32 cellular contexts compared by ENCODE assay signal in the genomic region with DNA sequence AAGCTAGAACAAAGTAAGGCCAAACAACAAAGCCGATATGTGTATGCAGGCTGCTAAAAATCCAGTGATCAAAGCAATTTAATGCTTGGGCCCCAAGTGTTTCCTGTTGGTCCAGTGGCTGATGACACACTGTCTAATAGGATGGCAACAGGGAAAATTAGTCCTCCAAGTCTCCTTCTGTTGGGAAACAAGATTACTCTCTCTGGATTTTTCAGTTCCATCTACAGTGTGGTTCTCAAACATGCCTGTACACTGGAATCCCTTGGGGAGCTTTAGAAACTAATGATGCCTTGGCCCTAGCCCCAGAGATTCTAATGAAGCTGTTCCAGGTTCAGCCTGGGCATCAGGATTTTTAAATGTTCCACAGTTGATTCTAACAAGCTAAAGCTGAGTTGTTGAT.
DNase-seq lines count a peak whose midpoint lies in the region; ATAC-seq, FAIRE-seq and TF ChIP-seq lines count a peak whose summit lies in the region.
"Had no signal": no experiment of that assay in that cellular context is flagged by ENCODE, and none has a peak within 500 bp of the region (broad histone marks: within the 10 kb centered on the region; RNA-seq: fewer than 3 reads in every experiment).

No MANE protein-coding gene starts in this region.

- H3K4me1 ChIP-seq in osteoblast (ENCODE audit: insufficient read depth, low read length) (peaks cover 15% of the 10 kb centered on the region), heart left ventricle (peaks cover 0 to 5% (median 0%) of the 10 kb centered on the region in 12 donors)
- H3K4me1 ChIP-seq: A549, psoas muscle, SJCRH30, testis had no signal

- ATAC-seq in heart left ventricle: no peak
- ATAC-seq in T-cell (replicated peaks in 1 of 4): no peak
- ATAC-seq: A549; activated naive CD4-positive, alpha-beta T cell treated with anti-CD3 and anti-CD28 coated beads, Interleukin-2, amount 50 U/mL, for 72 hours; CD8-positive, alpha-beta T cell; HCT116; psoas muscle had no signal

- intact Hi-C loops in heart left ventricle (cut with DNase I): no loop called here

- H3K9me3 ChIP-seq in osteoblast (ENCODE audit: low read depth, low read length) (no peaks in the 10 kb centered on the region), heart left ventricle (no peaks in the 10 kb centered on the region)
- H3K9me3 ChIP-seq: A549, psoas muscle, SJCRH30, testis had no signal

- H3K27me3 ChIP-seq in osteoblast (ENCODE audit: insufficient read depth, low read length) (no peaks in the 10 kb centered on the region), heart left ventricle (no peaks in the 10 kb centered on the region)
- H3K27me3 ChIP-seq: brain microvascular endothelial cell, dorsolateral prefrontal cortex, testis had no signal

- CTCF ChIA-PET in T-cell (lab: Charles Lee): no interaction called here

- 79 to 95% (median 91%) methylated on average over 1 of the region's 1 CpG for WGBS in heart left ventricle, 4 donors

- POLR2A ChIA-PET in T-cell (lab: Charles Lee): no interaction called here

- H4K20me1 ChIP-seq in osteoblast (ENCODE audit: insufficient read depth, low read length): no peaks in the 10 kb centered on the region

- peaks cover 0 to 1% of the 10 kb centered on the region in 2 donors for H3K27me3 Mint-ChIP-seq in T-cell
- H3K27me3 Mint-ChIP-seq: B cell, naive B cell had no signal

- H3K36me3 ChIP-seq in osteoblast (ENCODE audit: insufficient read depth, low read length) (no peaks in the 10 kb centered on the region), heart left ventricle (no peaks in the 10 kb centered on the region)
- H3K36me3 ChIP-seq: brain microvascular endothelial cell, SJCRH30 had no signal

- peak; percentile 16 for FAIRE-seq in GM12891 (lab: Jason Lieb, UNC)
- FAIRE-seq: A549, kidney, urothelium cell line had no signal

- H3K9me3 Mint-ChIP-seq in T-cell: no peaks in the 10 kb centered on the region
- H3K9me3 Mint-ChIP-seq: activated CD4-positive, alpha-beta T cell treated with anti-CD3 and anti-CD28 coated beads, Interleukin-2, amount 10 ng/mL, durations not matched to agents 7 days and 5 days; activated naive CD4-positive, alpha-beta T cell treated with anti-CD3 and anti-CD28 coated beads, Interleukin-2, amount 50 U/mL, for 72 hours; CD8-positive, alpha-beta T cell; naive B cell had no signal

- no peaks in the 10 kb centered on the region for H3K79me2 ChIP-seq in osteoblast (ENCODE audit: insufficient read depth, low read length)

- no peaks in the 10 kb centered on the region for H3K36me3 Mint-ChIP-seq in T-cell
- H3K36me3 Mint-ChIP-seq: activated naive CD4-positive, alpha-beta T cell treated with anti-CD3 and anti-CD28 coated beads, Interleukin-2, amount 50 U/mL, for 72 hours; CD8-positive, alpha-beta T cell; naive B cell had no signal

- TF ChIP-seq POLR2A in GM12891 (IDR thresholded peaks at IDR 0.05; ENCODE audit: low read depth, low read length) (no peak), heart left ventricle (IDR thresholded peaks at IDR 0.05) (no peak)

- peak; percentile 34 for DNase-seq in AG08395 (ENCODE audit: low spot score)
- DNase-seq in GM12891 (ENCODE audit: insufficient read length, low spot score): no peak
- peak; percentile 28 for DNase-seq in epithelial cell of esophagus (ENCODE audit: low read depth)
- DNase-seq in osteoblast (ENCODE audit: insufficient read length, low spot score, missing footprints): no peak
- DNase-seq in heart left ventricle: no peak
- DNase-seq in RKO (ENCODE audit: low spot score): no peak
- DNase-seq in T-cell: no peak
- no peak for DNase-seq in C1 segment of cervical spinal cord (lab: John Stamatoyannopoulos, UW)
- DNase-seq: activated CD4-positive, alpha-beta T cell treated with anti-CD3 and anti-CD28 coated beads, Interleukin-2, amount 10 ng/mL, durations not matched to agents 7 days and 5 days; activated effector memory CD4-positive, alpha-beta T cell treated with Interleukin-2 at 50 U/mL for 16 hours; amygdala; brain microvascular endothelial cell; CD8-positive, alpha-beta T cell; dorsolateral prefrontal cortex; Kasumi-1; kidney; midbrain; naive B cell; NCI-H1436; NCI-H2081; NCI-H226; psoas muscle; SJCRH30; stimulated activated naive CD4-positive, alpha-beta T cell treated with Interleukin-2 at 50 U/mL for 16 hours; SW 1271; T1000; testis had no signal

- H3K27ac Mint-ChIP-seq in T-cell: no peak overlapping the region
- H3K27ac Mint-ChIP-seq: activated CD4-positive, alpha-beta T cell treated with anti-CD3 and anti-CD28 coated beads, Interleukin-2, amount 10 ng/mL, durations not matched to agents 7 days and 5 days; activated naive CD4-positive, alpha-beta T cell treated with anti-CD3 and anti-CD28 coated beads, Interleukin-2, amount 50 U/mL, for 72 hours; B cell; CD8-positive, alpha-beta T cell; naive B cell had no signal

- H3K4me3 Mint-ChIP-seq in T-cell: no peak overlapping the region
- H3K4me3 Mint-ChIP-seq: activated CD4-positive, alpha-beta T cell treated with anti-CD3 and anti-CD28 coated beads, Interleukin-2, amount 10 ng/mL, durations not matched to agents 7 days and 5 days; B cell; CD8-positive, alpha-beta T cell; naive B cell had no signal

- H3K4me1 Mint-ChIP-seq in T-cell: no peaks in the 10 kb centered on the region
- H3K4me1 Mint-ChIP-seq: naive B cell had no signal

- H3K4me2 ChIP-seq in osteoblast (ENCODE audit: insufficient read depth, low read length): no peak overlapping the region
- H3K4me2 ChIP-seq: A549 had no signal

- H2AFZ ChIP-seq in osteoblast (ENCODE audit: low read length): peak overlapping the region; percentile 30

- TF ChIP-seq CTCF in epithelial cell of esophagus (IDR thresholded peaks at IDR 0.05; ENCODE audit: insufficient read depth, low read depth, low read length, missing control alignments) (no peak), osteoblast (IDR thresholded peaks at IDR 0.05; ENCODE audit: extremely low read depth, low read depth, low read length) (no peak), heart left ventricle (IDR thresholded peaks at IDR 0.05) (no peak)

- H3K27ac ChIP-seq in osteoblast (ENCODE audit: low read depth, low read length): no peak overlapping the region
- no peak overlapping the region for H3K27ac ChIP-seq in heart left ventricle
- H3K27ac ChIP-seq: A549, brain microvascular endothelial cell, dorsolateral prefrontal cortex, psoas muscle, SJCRH30, testis had no signal

- no peak overlapping the region for H3K4me3 ChIP-seq in epithelial cell of esophagus (ENCODE audit: low read length)
- H3K4me3 ChIP-seq in osteoblast (ENCODE audit: insufficient read depth, low read length): no peak overlapping the region
- H3K4me3 ChIP-seq in heart left ventricle: no peak overlapping the region
- H3K4me3 ChIP-seq: A549, dorsolateral prefrontal cortex, psoas muscle, SJCRH30, testis had no signal

TF ChIP-seq in GM12891, 5 proteins besides CTCF, POLR2A, EP300 and RAD21:
- no peak for TF ChIP-seq SPI1 (IDR thresholded peaks at IDR 0.05; ENCODE audit: low read depth, low read length)
- no peak for TF ChIP-seq POLR2AphosphoS5 (IDR thresholded peaks at IDR 0.05; ENCODE audit: low read depth, low read length)
- TF ChIP-seq POU2F2 (IDR thresholded peaks at IDR 0.05; ENCODE audit: low read depth, low read length): no peak
TF ChIP-seq in GM12891: peak in this region for 0.

Comparison
In these comparisons a context has a peak if more than half of its experiments do, and no peak if none do; other contexts are left out.
1. DNase-seq: peak in AG08395 (single experiment) and epithelial cell of esophagus (single experiment); none in GM12891 (single experiment), osteoblast (single experiment), heart left ventricle (0 of 5), RKO (single experiment), T-cell (0 of 34) and C1 segment of cervical spinal cord (0 of 14).